In genomic region chr12:129607293-129607692, GRCh38 we compare ENCODE assay signal across 15 cellular contexts.
DNase-seq lines count a peak whose midpoint lies in the region; ATAC-seq, FAIRE-seq and TF ChIP-seq lines count a peak whose summit lies in the region.
"Had no signal": no experiment of that assay in that cellular context is flagged by ENCODE, and none has a peak within 500 bp of the region (broad histone marks: within the 10 kb centered on the region; RNA-seq: fewer than 3 reads in every experiment).

No MANE protein-coding gene starts in this region.

- peak overlapping the region; percentile 57 for H3K4me3 Mint-ChIP-seq in neural progenitor cell
- H3K4me3 Mint-ChIP-seq: effector memory CD8-positive, alpha-beta T cell had no signal

- peaks cover 14% of the 10 kb centered on the region for H3F3A ChIP-seq in neural progenitor cell (ENCODE audit: low read depth)

- no peak overlapping the region for H3K9ac ChIP-seq in neural progenitor cell

- TF ChIP-seq CTCF in AG10803 (conservative IDR thresholded peaks at IDR 0.05; ENCODE audit: low read length) (no peak), neural progenitor cell (IDR thresholded peaks at IDR 0.05) (no peak)

- peak overlapping the region; percentile 99 for H3K27ac Mint-ChIP-seq in neural progenitor cell
- H3K27ac Mint-ChIP-seq: effector memory CD8-positive, alpha-beta T cell had no signal

- H3K4me2 ChIP-seq in neural progenitor cell: peak overlapping the region; percentile 71

- H3K36me3 ChIP-seq in neural progenitor cell: no peaks in the 10 kb centered on the region
- H3K36me3 ChIP-seq: left ventricle myocardium inferior had no signal

- H3K4me3 ChIP-seq in AG10803 (ENCODE audit: low read length) (no peak overlapping the region), neural progenitor cell (no peak overlapping the region)
- H3K4me3 ChIP-seq: left ventricle myocardium inferior had no signal

- H4K20me1 ChIP-seq in neural progenitor cell (ENCODE audit: low read depth): peaks cover 5% of the 10 kb centered on the region

- H3K4me1 Mint-ChIP-seq in neural progenitor cell: peaks cover 74% of the 10 kb centered on the region

- H3K9me3 Mint-ChIP-seq in neural progenitor cell: peaks cover 17% of the 10 kb centered on the region

- peak; percentile 6 for DNase-seq in AG10803 (ENCODE audit: low read depth)
- peak; percentile 98 for DNase-seq in RCC 7860 (ENCODE audit: low spot score)
- peak; percentile 6 for DNase-seq in fibroblast of the conjunctiva (ENCODE audit: low read depth)
- peak; percentile 88 for DNase-seq in neural progenitor cell (ENCODE audit: low spot score)
- DNase-seq in activated gamma-delta T cell treated with Interleukin-2 at 50 U/mL for 16 hours: no peak
- no peak for DNase-seq in inferior parietal cortex (ENCODE audit: extremely low spot score)
- DNase-seq: effector memory CD8-positive, alpha-beta T cell; Karpas-422; left ventricle myocardium inferior; NCI-H1694 treated with DMSO at 0.1 percent for 48 hours; NCI-H526 had no signal

- H3K27ac ChIP-seq in neural progenitor cell: no peak overlapping the region
- H3K27ac ChIP-seq: left ventricle myocardium inferior, RWPE1 had no signal

- peaks cover 27% of the 10 kb centered on the region for H3K4me1 ChIP-seq in neural progenitor cell
- H3K4me1 ChIP-seq: left ventricle myocardium inferior had no signal

- ATAC-seq in HG02852 (IDR thresholded peaks at IDR 0.05; ENCODE audit: unreplicated experiment) (no peak), HG03354 (IDR thresholded peaks at IDR 0.05; ENCODE audit: poor library complexity, severe bottlenecking, unreplicated experiment) (no peak)
- ATAC-seq: effector memory CD8-positive, alpha-beta T cell had no signal

- H2AFZ ChIP-seq in neural progenitor cell (replicated peaks): no peak overlapping the region

- H3K27me3 Mint-ChIP-seq in neural progenitor cell (ENCODE audit: insufficient read depth, low read depth): peaks cover 9% of the 10 kb centered on the region
- H3K27me3 Mint-ChIP-seq: effector memory CD8-positive, alpha-beta T cell had no signal

- no peaks in the 10 kb centered on the region for H3K27me3 ChIP-seq in neural progenitor cell

- H3K9me3 ChIP-seq in neural progenitor cell (ENCODE audit: low read depth): no peaks in the 10 kb centered on the region

- H3K79me2 ChIP-seq in neural progenitor cell (ENCODE audit: low read depth): no peaks in the 10 kb centered on the region

- H3K36me3 Mint-ChIP-seq in neural progenitor cell: peaks cover 10% of the 10 kb centered on the region

- peak; percentile 95 for FAIRE-seq in RCC 7860 (lab: Jason Lieb, UNC)
- FAIRE-seq: bronchial epithelial cell had no signal

Comparison
In these comparisons a context has a peak if more than half of its experiments do, and no peak if none do; other contexts are left out.
1. DNase-seq: peak in AG10803 (single experiment), RCC 7860 (single experiment), fibroblast of the conjunctiva (single experiment) and neural progenitor cell (single experiment); none in activated gamma-delta T cell treated with Interleukin-2 at 50 U/mL for 16 hours (single experiment) and inferior parietal cortex (single experiment).